Comparison of ENCODE assay signal across 8 cellular contexts in genomic region chr22:28829358-28830181, GRCh38. TPM values are rescaled to one million over a fixed set of nuclear protein-coding genes. Genes with fewer than 3 reads are reported as not detected.
A peak's percentile ranks its signal among the peaks of the same experiment; 100 is the strongest.
DNase-seq lines count a peak whose midpoint lies in the region; ATAC-seq, FAIRE-seq and TF ChIP-seq lines count a peak whose summit lies in the region.

No MANE protein-coding gene starts in this region.

- FAIRE-seq in bronchial epithelial cell (lab: Jason Lieb, UNC) (no peak), islet of Langerhans (lab: Jason Lieb, UNC) (peak; percentile 58)

- H3K36me3 ChIP-seq in WERI-Rb-1, result no peaks in the 10 kb centered on the region
- no peaks in the 10 kb centered on the region for H3K36me3 ChIP-seq in bronchial epithelial cell (ENCODE audit: control insufficient read depth, insufficient read depth, low read length)

- ATAC-seq in GM19328 (IDR thresholded peaks at IDR 0.05; ENCODE audit: unreplicated experiment), result no peak

- H3K27me3 ChIP-seq in WERI-Rb-1 (ENCODE audit: insufficient read depth, low read depth, severe bottlenecking), result no peaks in the 10 kb centered on the region
- H3K27me3 ChIP-seq in bronchial epithelial cell (ENCODE audit: control insufficient read depth, insufficient read depth, low read length), result no peaks in the 10 kb centered on the region

- H3K9me3 ChIP-seq in WERI-Rb-1 (ENCODE audit: severe bottlenecking), result no peaks in the 10 kb centered on the region

- TF ChIP-seq CTCF in WERI-Rb-1 (IDR thresholded peaks at IDR 0.05; ENCODE audit: low read depth, low read length) (peak; percentile 92), bronchial epithelial cell (IDR thresholded peaks at IDR 0.05; ENCODE audit: insufficient read depth, low read length, severe bottlenecking) (peak; percentile 93)

- H3K27ac ChIP-seq in WERI-Rb-1, result no peak overlapping the region

- DNase-seq in NCI-H524 (lab: John Stamatoyannopoulos, UW) (peak; percentile 32 to 70), NCI-H524 treated with DMSO at 0.1 percent for 48 hours (lab: John Stamatoyannopoulos, UW) (no peak), NCI-H146 (lab: John Stamatoyannopoulos, UW) (peak; percentile 51), WERI-Rb-1 (peak; percentile 71), bronchial epithelial cell (ENCODE audit: low read depth) (peak; percentile 55)
- DNase-seq in stimulated activated CD4-positive, alpha-beta T cell treated with anti-CD3 and anti-CD28 coated beads, Interleukin-12 subunit alpha, Interleukin-12 subunit beta, amount 100 ng/mL, for 4 hours, result peak; percentile 68

- H3K4me3 ChIP-seq in WERI-Rb-1 (ENCODE audit: low read depth, low read length) (no peak overlapping the region), bronchial epithelial cell (ENCODE audit: low read depth, low read length) (no peak overlapping the region)

RNA-seq across cellular contexts. Expression of gene XBP1, which starts 29.2 kb away (rescaled TPM):
- total RNA-seq in bronchial epithelial cell, result 225 and 250 TPM in 2 replicates

RNA-seq across cellular contexts. Expression of gene ZNRF3, which starts 53.8 kb away (rescaled TPM):
- total RNA-seq in bronchial epithelial cell, result 3.4 and 3.7 TPM in 2 replicates

RNA-seq across cellular contexts. Expression of gene CCDC117, which starts 57.1 kb away (rescaled TPM):
- total RNA-seq in bronchial epithelial cell, result 8.4 and 9.2 TPM in 2 replicates
